Comparison of ENCODE assay signal across 20 cellular contexts in the genomic region with DNA sequence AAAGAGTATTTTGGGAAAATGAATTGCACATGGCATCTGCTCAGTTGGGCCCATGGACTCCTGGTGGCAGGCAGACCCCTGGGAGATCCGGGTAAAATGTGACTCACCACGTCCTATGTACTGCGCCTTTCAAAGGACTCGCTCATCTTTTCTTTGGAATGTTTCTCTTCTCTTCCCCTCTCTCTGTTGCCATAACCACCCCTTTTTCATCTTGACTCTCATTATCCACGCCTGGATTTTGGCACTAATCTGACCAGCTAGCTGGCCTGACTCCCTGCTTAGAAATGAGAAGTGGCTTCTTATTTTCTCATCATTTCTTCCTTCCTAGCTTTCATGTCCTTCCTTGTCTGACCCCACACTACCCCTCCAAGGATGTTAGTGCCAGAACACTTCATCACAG.
DNase-seq lines count a peak whose midpoint lies in the region; ATAC-seq and TF ChIP-seq lines count a peak whose summit lies in the region.
"Had no signal": no experiment of that assay in that cellular context is flagged by ENCODE, and none has a peak within 500 bp of the region (broad histone marks: within the 10 kb centered on the region; RNA-seq: fewer than 3 reads in every experiment).

No MANE protein-coding gene starts in this region.

- H3K27me3 ChIP-seq in thyroid gland: no peaks in the 10 kb centered on the region

- TF ChIP-seq POLR2A in thyroid gland (IDR thresholded peaks at IDR 0.05): no peak

- H3K4me3 Mint-ChIP-seq in activated naive CD8-positive, alpha-beta T cell treated with anti-CD3 and anti-CD28 coated beads, Interleukin-2, amount 10 ng/mL, durations not matched to agents 7 days and 5 days: no peak overlapping the region
- no peak overlapping the region for H3K4me3 Mint-ChIP-seq in activated naive CD8-positive, alpha-beta T cell treated with anti-CD3 and anti-CD28 coated beads, Interleukin-2, amount 50 U/mL, for 24 hours
- H3K4me3 Mint-ChIP-seq in neural crest cell: no peak overlapping the region
- H3K4me3 Mint-ChIP-seq: CD4-positive, alpha-beta T cell; IgD-negative memory B cell had no signal

- DNase-seq in activated naive CD8-positive, alpha-beta T cell treated with anti-CD3 and anti-CD28 coated beads, Interleukin-2, amount 10 ng/mL, durations not matched to agents 7 days and 5 days: no peak
- no peak for DNase-seq in activated naive CD8-positive, alpha-beta T cell treated with anti-CD3 and anti-CD28 coated beads, Interleukin-2, amount 50 U/mL, for 24 hours
- DNase-seq in RPMI7951 (ENCODE audit: low read depth): peak; percentile 60
- DNase-seq in neural crest cell (ENCODE audit: low read depth, low spot score): no peak
- no peak for DNase-seq in NCI-H510A (lab: John Stamatoyannopoulos, UW)
- DNase-seq in thyroid gland: no peak
- no peak for DNase-seq in cortex of kidney (lab: John Stamatoyannopoulos, UW)
- DNase-seq: BE2C; Caco-2; CD4-positive, alpha-beta T cell; GDM1; GOT3; H7; KBM-7 had no signal

- peak overlapping the region; percentile 18 for H3K27ac Mint-ChIP-seq in activated naive CD8-positive, alpha-beta T cell treated with anti-CD3 and anti-CD28 coated beads, Interleukin-2, amount 10 ng/mL, durations not matched to agents 7 days and 5 days
- H3K27ac Mint-ChIP-seq in activated naive CD8-positive, alpha-beta T cell treated with anti-CD3 and anti-CD28 coated beads, Interleukin-2, amount 50 U/mL, for 24 hours: no peak overlapping the region
- H3K27ac Mint-ChIP-seq in neural crest cell (ENCODE audit: unreplicated experiment): peak overlapping the region; percentile 35
- H3K27ac Mint-ChIP-seq: CD4-positive, alpha-beta T cell; IgD-negative memory B cell had no signal

- POLR2A ChIA-PET in activated naive CD8-positive, alpha-beta T cell treated with anti-CD3 and anti-CD28 coated beads, Interleukin-2, amount 10 ng/mL, durations not matched to agents 7 days and 5 days (lab: Charles Lee): no interaction called here

- no peak overlapping the region for H3K27ac ChIP-seq in thyroid gland
- H3K27ac ChIP-seq: 22Rv1, A549, C4-2B had no signal

- no peak for ATAC-seq in activated naive CD8-positive, alpha-beta T cell treated with anti-CD3 and anti-CD28 coated beads, Interleukin-2, amount 10 ng/mL, durations not matched to agents 7 days and 5 days (ENCODE audit: low read depth)
- ATAC-seq in activated naive CD8-positive, alpha-beta T cell treated with anti-CD3 and anti-CD28 coated beads, Interleukin-2, amount 50 U/mL, for 24 hours: no peak
- ATAC-seq: A549, HCT116, HepG2 had no signal

- peaks cover 7% of the 10 kb centered on the region for H3K27me3 Mint-ChIP-seq in activated naive CD8-positive, alpha-beta T cell treated with anti-CD3 and anti-CD28 coated beads, Interleukin-2, amount 10 ng/mL, durations not matched to agents 7 days and 5 days
- H3K27me3 Mint-ChIP-seq in activated naive CD8-positive, alpha-beta T cell treated with anti-CD3 and anti-CD28 coated beads, Interleukin-2, amount 50 U/mL, for 24 hours: peaks cover 6% of the 10 kb centered on the region
- H3K27me3 Mint-ChIP-seq in neural crest cell (ENCODE audit: low read depth): peaks cover 14% of the 10 kb centered on the region

- no peak overlapping the region for H3K4me3 ChIP-seq in thyroid gland (replicated peaks in 1 of 3)
- H3K4me3 ChIP-seq: A549 had no signal

- intact Hi-C loops in thyroid gland (cut with DNase I): no loop called here

- no peaks in the 10 kb centered on the region for H3K4me1 ChIP-seq in thyroid gland
- H3K4me1 ChIP-seq: A549, BE2C, Caco-2 had no signal

- no peaks in the 10 kb centered on the region for H3K9me3 Mint-ChIP-seq in activated naive CD8-positive, alpha-beta T cell treated with anti-CD3 and anti-CD28 coated beads, Interleukin-2, amount 10 ng/mL, durations not matched to agents 7 days and 5 days
- H3K9me3 Mint-ChIP-seq in activated naive CD8-positive, alpha-beta T cell treated with anti-CD3 and anti-CD28 coated beads, Interleukin-2, amount 50 U/mL, for 24 hours: no peaks in the 10 kb centered on the region
- no peaks in the 10 kb centered on the region for H3K9me3 Mint-ChIP-seq in neural crest cell
- H3K9me3 Mint-ChIP-seq: CD4-positive, alpha-beta T cell had no signal

- no peaks in the 10 kb centered on the region for H3K36me3 Mint-ChIP-seq in activated naive CD8-positive, alpha-beta T cell treated with anti-CD3 and anti-CD28 coated beads, Interleukin-2, amount 10 ng/mL, durations not matched to agents 7 days and 5 days
- no peaks in the 10 kb centered on the region for H3K36me3 Mint-ChIP-seq in activated naive CD8-positive, alpha-beta T cell treated with anti-CD3 and anti-CD28 coated beads, Interleukin-2, amount 50 U/mL, for 24 hours (ENCODE audit: low read depth)
- no peaks in the 10 kb centered on the region for H3K36me3 Mint-ChIP-seq in neural crest cell (ENCODE audit: low read depth)
- H3K36me3 Mint-ChIP-seq: IgD-negative memory B cell had no signal

- WGBS in thyroid gland, 2 donors: 86 to 90% methylated on average over 5 of the region's 5 CpGs

- TF ChIP-seq CTCF in neural crest cell (conservative IDR thresholded peaks at IDR 0.05) (no peak), thyroid gland (IDR thresholded peaks at IDR 0.05) (no peak)

- H3K36me3 ChIP-seq in thyroid gland: no peaks in the 10 kb centered on the region
- H3K36me3 ChIP-seq: BE2C had no signal

- no peaks in the 10 kb centered on the region for H3K4me1 Mint-ChIP-seq in activated naive CD8-positive, alpha-beta T cell treated with anti-CD3 and anti-CD28 coated beads, Interleukin-2, amount 10 ng/mL, durations not matched to agents 7 days and 5 days
- H3K4me1 Mint-ChIP-seq in activated naive CD8-positive, alpha-beta T cell treated with anti-CD3 and anti-CD28 coated beads, Interleukin-2, amount 50 U/mL, for 24 hours: no peaks in the 10 kb centered on the region
- H3K4me1 Mint-ChIP-seq in neural crest cell: peaks cover 24% of the 10 kb centered on the region

- no peaks in the 10 kb centered on the region for H3K9me3 ChIP-seq in thyroid gland
- H3K9me3 ChIP-seq: A549, BE2C, Caco-2 had no signal
